ENCODE assay signal across 29 cellular contexts in the genomic region with DNA sequence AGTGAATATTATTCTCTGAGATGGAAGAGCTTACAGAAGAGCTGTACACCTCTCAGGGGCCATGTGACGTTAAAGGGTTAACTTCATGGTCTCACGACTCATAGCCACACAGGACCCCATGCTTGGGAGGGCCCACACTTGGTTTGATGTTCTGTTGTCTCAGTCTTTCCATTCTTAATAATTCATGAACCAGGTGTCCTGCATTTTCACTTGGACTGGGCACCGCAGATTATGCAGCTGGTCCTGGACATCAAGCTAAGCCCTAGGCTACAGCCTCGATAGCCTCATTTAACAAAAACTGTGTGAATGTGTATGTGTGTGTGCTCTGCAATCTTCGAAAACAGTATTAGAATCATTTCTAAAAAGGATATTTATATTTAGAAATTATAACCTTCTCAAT.
"Had no signal": no experiment of that assay in that cellular context is flagged by ENCODE, and none has a peak within 500 bp of the region (broad histone marks: within the 10 kb centered on the region; RNA-seq: fewer than 3 reads in every experiment).

No MANE protein-coding gene starts in this region.

- H3K9me3 ChIP-seq: adrenal gland, MG63 had no signal

- H3K9me3 Mint-ChIP-seq: activated CD4-positive, alpha-beta T cell treated with anti-CD3 and anti-CD28 coated beads, Interleukin-2, amount 10 ng/mL, durations not matched to agents 7 days and 5 days; activated naive CD4-positive, alpha-beta T cell treated with anti-CD3 and anti-CD28 coated beads for 36 hours; activated naive CD4-positive, alpha-beta T cell treated with anti-CD3 and anti-CD28 coated beads, Interleukin-2, amount 50 U/mL, for 72 hours; activated T-cell treated with anti-CD3 and anti-CD28 coated beads, Interleukin-2, amount 50 U/mL, for 24 hours; brain; central memory CD8-positive, alpha-beta T cell had no signal

- H3K4me3 ChIP-seq: adrenal gland, K562, MG63, PC-9, SK-N-MC had no signal

- H3K27me3 Mint-ChIP-seq: activated CD4-positive, alpha-beta T cell treated with anti-CD3 and anti-CD28 coated beads for 36 hours; activated T-cell treated with anti-CD3 and anti-CD28 coated beads, Interleukin-2, amount 50 U/mL, for 24 hours; brain; central memory CD8-positive, alpha-beta T cell had no signal

- H3K4me3 Mint-ChIP-seq: activated CD4-positive, alpha-beta T cell treated with anti-CD3 and anti-CD28 coated beads for 36 hours; activated CD4-positive, alpha-beta T cell treated with anti-CD3 and anti-CD28 coated beads, Interleukin-2, amount 10 ng/mL, durations not matched to agents 7 days and 5 days; activated CD8-positive, alpha-beta T cell treated with anti-CD3 and anti-CD28 coated beads, Interleukin-2, amount 10 ng/mL, durations not matched to agents 7 days and 5 days; activated naive CD4-positive, alpha-beta T cell treated with anti-CD3 and anti-CD28 coated beads for 36 hours; activated T-cell treated with anti-CD3 and anti-CD28 coated beads, Interleukin-2, amount 50 U/mL, for 24 hours; brain; central memory CD8-positive, alpha-beta T cell had no signal

- H3K27ac Mint-ChIP-seq: activated CD4-positive, alpha-beta T cell treated with anti-CD3 and anti-CD28 coated beads for 36 hours; activated CD4-positive, alpha-beta T cell treated with anti-CD3 and anti-CD28 coated beads, Interleukin-2, amount 10 ng/mL, durations not matched to agents 7 days and 5 days; activated CD8-positive, alpha-beta T cell treated with anti-CD3 and anti-CD28 coated beads, Interleukin-2, amount 10 ng/mL, durations not matched to agents 7 days and 5 days; activated naive CD4-positive, alpha-beta T cell treated with anti-CD3 and anti-CD28 coated beads, Interleukin-2, amount 50 U/mL, for 72 hours; activated T-cell treated with anti-CD3 and anti-CD28 coated beads, Interleukin-2, amount 50 U/mL, for 24 hours had no signal

- H3K27ac ChIP-seq: adrenal gland, PC-9, SK-N-MC had no signal

- DNase-seq: activated CD4-positive, alpha-beta T cell treated with anti-CD3 and anti-CD28 coated beads for 36 hours; activated CD4-positive, alpha-beta T cell treated with anti-CD3 and anti-CD28 coated beads, Interleukin-2, amount 10 ng/mL, durations not matched to agents 7 days and 5 days; activated CD4-positive, alpha-beta T cell treated with anti-CD3 and anti-CD28 coated beads, Interleukin-2, amount 50 U/mL, for 48 hours; activated CD8-positive, alpha-beta T cell treated with anti-CD3 and anti-CD28 coated beads, Interleukin-2, amount 10 ng/mL, durations not matched to agents 7 days and 5 days; activated gamma-delta T cell treated with Interleukin-2 at 50 U/mL for 16 hours; activated naive CD4-positive, alpha-beta T cell treated with anti-CD3 and anti-CD28 coated beads for 36 hours; activated T-cell treated with anti-CD3 and anti-CD28 coated beads, Interleukin-2, amount 50 U/mL, for 24 hours; adrenal gland; anterior cingulate cortex; Karpas-422; NCI-H1048; NCI-H1105 treated with DMSO at 0.1 percent for 48 hours; NCI-H1436; NCI-H1694; NCI-H2029; NCI-H2171; NCI-H510A; NCI-H526; NCI-H748 treated with DMSO at 0.1 percent for 48 hours; NK-92 treated with Interleukin-12 subunit alpha and Interleukin-12 subunit beta, amount 100 ng/mL, for 24 hours; PC-9; Right ventricle myocardium superior; T1000 had no signal

- H3K4me1 Mint-ChIP-seq: activated CD4-positive, alpha-beta T cell treated with anti-CD3 and anti-CD28 coated beads for 36 hours; activated CD4-positive, alpha-beta T cell treated with anti-CD3 and anti-CD28 coated beads, Interleukin-2, amount 10 ng/mL, durations not matched to agents 7 days and 5 days; central memory CD8-positive, alpha-beta T cell had no signal

- ATAC-seq: activated CD4-positive, alpha-beta T cell treated with anti-CD3 and anti-CD28 coated beads for 36 hours; activated CD8-positive, alpha-beta T cell treated with anti-CD3 and anti-CD28 coated beads, Interleukin-2, amount 10 ng/mL, durations not matched to agents 7 days and 5 days; activated naive CD4-positive, alpha-beta T cell treated with anti-CD3 and anti-CD28 coated beads, Interleukin-2, amount 50 U/mL, for 72 hours; K562 had no signal

- H2AFZ ChIP-seq: PC-9 had no signal

- H3K27me3 ChIP-seq: adrenal gland, MG63 had no signal

- H3K36me3 ChIP-seq: adrenal gland, MG63 had no signal

- H3K36me3 Mint-ChIP-seq: activated naive CD4-positive, alpha-beta T cell treated with anti-CD3 and anti-CD28 coated beads, Interleukin-2, amount 50 U/mL, for 72 hours; brain had no signal

- H3K4me2 ChIP-seq: PC-9 had no signal
